1 cellular context compared by ENCODE assay signal in genomic region chr6:149954377-149955255, GRCh38.
TF ChIP-seq lines count a peak whose summit lies in the region.

No MANE protein-coding gene starts in this region.

TF ChIP-seq in HepG2, 621 proteins besides CTCF, POLR2A, EP300 and RAD21:
- peak; percentile 58 for TF ChIP-seq MNT (IDR thresholded peaks at IDR 0.05)
